ENCODE assay signal across 8 cellular contexts in genomic region chr11:9002920-9003572, GRCh38. TPM values are rescaled to one million over a fixed set of nuclear protein-coding genes. Genes with fewer than 3 reads are reported as not detected.
DNase-seq lines count a peak whose midpoint lies in the region; ATAC-seq and TF ChIP-seq lines count a peak whose summit lies in the region.

No MANE protein-coding gene starts in this region.

- no peak for DNase-seq in heart right ventricle
- no peak for DNase-seq in left ventricle myocardium superior
- DNase-seq in activated naive CD4-positive, alpha-beta T cell treated with anti-CD3 and anti-CD28 coated beads for 36 hours: peak; percentile 41
- no peak for DNase-seq in left lung
- no peak for DNase-seq in cerebellum (ENCODE audit: low spot score)
- DNase-seq in AG20443 (ENCODE audit: low spot score): no peak

- H3K27ac Mint-ChIP-seq in activated naive CD4-positive, alpha-beta T cell treated with anti-CD3 and anti-CD28 coated beads for 36 hours: no peak overlapping the region

- no peaks in the 10 kb centered on the region for H3K36me3 ChIP-seq in heart right ventricle
- no peaks in the 10 kb centered on the region for H3K36me3 ChIP-seq in left lung
- H3K36me3 ChIP-seq in thymus (ENCODE audit: control insufficient read depth, insufficient read depth): no peaks in the 10 kb centered on the region

- H3K27me3 Mint-ChIP-seq in activated naive CD4-positive, alpha-beta T cell treated with anti-CD3 and anti-CD28 coated beads for 36 hours (ENCODE audit: low read depth): peaks cover 35% of the 10 kb centered on the region

- H3K4me1 Mint-ChIP-seq in activated naive CD4-positive, alpha-beta T cell treated with anti-CD3 and anti-CD28 coated beads for 36 hours (ENCODE audit: low read depth): peaks cover 24% of the 10 kb centered on the region

- intact Hi-C loops in heart right ventricle (cut with DNase I) (no loop called here), left ventricle myocardium superior (cut with micrococcal nuclease) (no loop called here), left lung (cut with DNase I) (no loop called here)
- intact Hi-C loops in activated naive CD4-positive, alpha-beta T cell treated with anti-CD3 and anti-CD28 coated beads for 36 hours (cut with micrococcal nuclease): loop anchor here (1.0 to 10.0 kb wide), 7 partner anchors 57 to 1452 kb away; partner anchors contain the start of genes AKIP1, AMPD3, RPL27A and TRIM66

- H3K4me3 Mint-ChIP-seq in activated naive CD4-positive, alpha-beta T cell treated with anti-CD3 and anti-CD28 coated beads for 36 hours: peak overlapping the region; percentile 68

- H3K9me3 Mint-ChIP-seq in activated naive CD4-positive, alpha-beta T cell treated with anti-CD3 and anti-CD28 coated beads for 36 hours: no peaks in the 10 kb centered on the region

- 12 to 15% methylated on average over 8 of the region's 8 CpGs for WGBS in heart right ventricle, 2 donors
- WGBS in thymus: 8% methylated on average over 8 of the region's 8 CpGs

- peak overlapping the region in 9 of 10 donors; percentile 32 to 56 (median 54) for H3K4me3 ChIP-seq in heart right ventricle
- H3K4me3 ChIP-seq in left lung: peak overlapping the region; percentile 27 to 47
- peak overlapping the region; percentile 47 for H3K4me3 ChIP-seq in thymus (ENCODE audit: low read length)

- ATAC-seq in heart right ventricle (no peak), left ventricle myocardium superior (no peak), left lung (no peak), GM21825 (IDR thresholded peaks at IDR 0.05; ENCODE audit: unreplicated experiment) (no peak)

- TF ChIP-seq CTCF in heart right ventricle (IDR thresholded peaks at IDR 0.05) (no peak), left lung (IDR thresholded peaks at IDR 0.05) (no peak)

- H3K4me1 ChIP-seq in heart right ventricle (peaks cover 7 to 27% (median 20%) of the 10 kb centered on the region in 9 donors), left lung (peaks cover 18 to 31% of the 10 kb centered on the region in 2 donors), thymus (ENCODE audit: control insufficient read depth, insufficient read depth, low read length) (peaks cover 18% of the 10 kb centered on the region)

- peaks cover 0 to 58% (median 31%) of the 10 kb centered on the region in 7 donors for H3K27me3 ChIP-seq in heart right ventricle
- H3K27me3 ChIP-seq in left lung: peaks cover 30 to 53% of the 10 kb centered on the region in 2 donors
- peaks cover 30% of the 10 kb centered on the region for H3K27me3 ChIP-seq in thymus (ENCODE audit: control insufficient read depth, insufficient read depth)

- H3K36me3 Mint-ChIP-seq in activated naive CD4-positive, alpha-beta T cell treated with anti-CD3 and anti-CD28 coated beads for 36 hours (ENCODE audit: low read depth): no peaks in the 10 kb centered on the region

- H3K27ac ChIP-seq in heart right ventricle: no peak overlapping the region
- H3K27ac ChIP-seq in left lung: no peak overlapping the region
- H3K27ac ChIP-seq in thymus (ENCODE audit: low read depth): no peak overlapping the region

- CTCF ChIA-PET in activated naive CD4-positive, alpha-beta T cell treated with anti-CD3 and anti-CD28 coated beads for 36 hours (lab: Charles Lee): interaction anchor here (0.7 to 1.5 kb wide), 5 partner anchors 13 to 135 kb away, joined by 3 to 5 read pairs (median 3); no protein-coding TSS in a partner anchor

- H3K9me3 ChIP-seq in heart right ventricle (no peaks in the 10 kb centered on the region), left lung (no peaks in the 10 kb centered on the region), thymus (ENCODE audit: control insufficient read depth) (no peaks in the 10 kb centered on the region)

RNA-seq across cellular contexts. Expression of gene NRIP3, which starts 0.8 kb away (rescaled TPM):
- total RNA-seq in heart right ventricle (1 to 10 TPM in 6 of 10 donors, under 1 TPM in 4; 0.32 to 1.9 (median 1.1) TPM), left ventricle myocardium superior (1.2 TPM), left lung (1 to 10 TPM; 1.1 to 2.3 TPM), cerebellum (16.7 TPM)
- polyA plus RNA-seq in heart right ventricle (under 1 TPM in 1 of 2 donors, not detected in 1; 0.13 TPM), thymus (0.80 TPM)
- total RNA-seq in activated naive CD4-positive, alpha-beta T cell treated with anti-CD3 and anti-CD28 coated beads for 36 hours: 1 to 10 TPM; 3.0 to 3.5 TPM

RNA-seq across cellular contexts. Expression of gene TMEM9B, which starts 38.8 kb away (rescaled TPM):
- total RNA-seq in heart right ventricle (10 to 100 TPM; 35.5 to 52.8 (median 47.7) TPM), left ventricle myocardium superior (43.5 TPM), left lung (10 to 100 TPM; 54.2 to 61.7 TPM), cerebellum (33.6 TPM)
- polyA plus RNA-seq in heart right ventricle (10 to 100 TPM; 23.8 to 56.7 TPM), thymus (57.5 TPM)
- 10 to 100 TPM; 13.4 to 13.6 TPM for total RNA-seq in activated naive CD4-positive, alpha-beta T cell treated with anti-CD3 and anti-CD28 coated beads for 36 hours
